1 cellular context compared by ENCODE assay signal in the genomic region with DNA sequence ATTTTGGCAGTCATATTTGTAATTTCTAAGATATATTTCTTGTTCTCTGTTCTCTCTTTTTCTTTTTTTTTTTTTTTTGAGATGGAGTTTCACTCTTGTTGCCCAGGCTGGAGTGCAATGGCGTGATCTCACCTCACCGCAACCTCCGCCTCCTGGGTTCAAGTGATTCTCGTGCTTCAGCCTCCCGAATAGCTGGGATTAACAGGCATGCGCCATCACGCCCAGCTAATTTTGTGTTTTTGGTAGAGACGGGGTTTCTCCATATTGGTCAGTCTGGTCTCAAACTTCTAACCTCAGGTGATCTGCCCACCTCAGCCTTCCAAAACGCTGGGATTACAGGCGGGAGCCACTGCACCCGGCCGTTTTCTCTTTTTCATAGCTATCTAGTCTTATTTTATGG. TPM values are rescaled to one million over a fixed set of nuclear protein-coding genes. Genes with fewer than 3 reads are reported as not detected.
"Had no signal": no experiment of that assay in that cellular context is flagged by ENCODE, and none has a peak within 500 bp of the region (broad histone marks: within the 10 kb centered on the region; RNA-seq: fewer than 3 reads in every experiment).

No MANE protein-coding gene starts in this region.

RNA-seq across cellular contexts. Expression of a gene that starts 46.7 kb away (rescaled TPM):
- polyA plus RNA-seq: smooth muscle cell had no signal
